In genomic region chr4:13534344-13535063, GRCh38 we compare ENCODE assay signal across 2 cellular contexts.
A peak's percentile ranks its signal among the peaks of the same experiment; 100 is the strongest.
TF ChIP-seq lines count a peak whose summit lies in the region.

No MANE protein-coding gene starts in this region.

TF ChIP-seq in GM23338, 12 proteins besides CTCF, POLR2A, EP300 and RAD21:
- peak; percentile 58; the same call in 1 of the 2 replicates for TF ChIP-seq ETS1 (IDR thresholded peaks at IDR 0.05)
- peak; percentile 70 for TF ChIP-seq EZH2phosphoT487 (IDR thresholded peaks at IDR 0.05; ENCODE audit: unreplicated experiment)
- TF ChIP-seq EZH2 (IDR thresholded peaks at IDR 0.05; ENCODE audit: low read depth, unreplicated experiment): peak; percentile 82
- no peak for TF ChIP-seq ZNF114 (CRISPR knock-in tag; IDR thresholded peaks at IDR 0.05)

TF ChIP-seq in H1, 55 proteins besides CTCF, POLR2A, EP300 and RAD21:
- no peak for TF ChIP-seq KDM5A (IDR thresholded peaks at IDR 0.05; ENCODE audit: low read length)
- TF ChIP-seq SIN3A (conservative IDR thresholded peaks at IDR 0.05 in 1 of 2, IDR thresholded peaks at IDR 0.05 in 1 of 2; ENCODE audit: low read depth in 1 of 2, low read length in 2 of 2): 0 out of 4 replicates have a peak, but pooled peaks of 1 of the 2 experiments have one; percentile 8
- TF ChIP-seq ATF3 (IDR thresholded peaks at IDR 0.05; ENCODE audit: insufficient read depth, low read depth, low read length): no peak
- no peak for TF ChIP-seq TBP (IDR thresholded peaks at IDR 0.05; ENCODE audit: low read depth, low read length)
- TF ChIP-seq EZH2 (IDR thresholded peaks at IDR 0.05; ENCODE audit: low read depth, low read length, severe bottlenecking): peak; percentile 89
- TF ChIP-seq CEBPB (IDR thresholded peaks at IDR 0.05; ENCODE audit: low read depth, low read length): peak; percentile 91
- TF ChIP-seq SUZ12 (IDR thresholded peaks at IDR 0.05; ENCODE audit: low read length): peak; percentile 85; the same call in 1 of the 2 replicates
- peak; percentile 53; the same call in 1 of the 2 replicates for TF ChIP-seq CBX8 (IDR thresholded peaks at IDR 0.05; ENCODE audit: borderline replicate concordance, low read depth, low read length)
- TF ChIP-seq NANOG (IDR thresholded peaks at IDR 0.05; ENCODE audit: insufficient read depth, low read depth, low read length, poor library complexity, severe bottlenecking): no peak
- peak; percentile 59 for TF ChIP-seq CTBP2 (IDR thresholded peaks at IDR 0.05; ENCODE audit: borderline replicate concordance, insufficient read depth, insufficient read length, low read length)
